ENCODE assay signal across 8 cellular contexts in genomic region chr22:24602847-24603769, GRCh38. TPM values are rescaled to one million over a fixed set of nuclear protein-coding genes. Genes with fewer than 3 reads are reported as not detected.
DNase-seq lines count a peak whose midpoint lies in the region; ATAC-seq, FAIRE-seq and TF ChIP-seq lines count a peak whose summit lies in the region.
"Not testable (repeated sequence)": the region's sequence is repeated elsewhere in the genome, so short reads cannot be mapped to it uniquely, and the experiment has no call there.

TSS of gene GGT1 (plus strand) at chr22:24603193. CDS start at chr22:24611082, 7,889 bp downstream.

- H3K36me3 ChIP-seq in CD4-positive, alpha-beta memory T cell (ENCODE audit: insufficient read depth, low read length); PC-9 (ENCODE audit: low read depth); keratinocyte (ENCODE audit: control insufficient read depth in 2 of 2, extremely low read depth in 1 of 2, insufficient read depth in 2 of 2, low read length in 2 of 2); thyroid gland: not testable (repeated sequence)

- peak; percentile 1 for ATAC-seq in activated CD8-positive, alpha-beta T cell treated with anti-CD3 and anti-CD28 coated beads for 36 hours

- WGBS in thyroid gland, 2 donors = 37 to 58% methylated on average over 12 to 14 of the region's 22 CpGs

- not testable (repeated sequence) for H3F3A ChIP-seq in PC-9 (ENCODE audit: insufficient read depth, low read depth)

- not testable (repeated sequence) for H3K9me2 ChIP-seq in PC-9 (ENCODE audit: insufficient read depth)

- H3K79me2 ChIP-seq in PC-9 (ENCODE audit: low read depth); keratinocyte (ENCODE audit: control insufficient read depth, insufficient read depth, low read length): not testable (repeated sequence)

- H3K36me3 Mint-ChIP-seq in CD4-positive, alpha-beta memory T cell; activated CD8-positive, alpha-beta T cell treated with anti-CD3 and anti-CD28 coated beads for 36 hours (ENCODE audit: low read depth); nephron (ENCODE audit: low read depth): not testable (repeated sequence)

- H3K27ac Mint-ChIP-seq in CD4-positive, alpha-beta memory T cell = peak within 1 kb of the TSS; percentile 50 to 92 (median 80)
- H3K27ac Mint-ChIP-seq in activated CD8-positive, alpha-beta T cell treated with anti-CD3 and anti-CD28 coated beads for 36 hours = peak within 1 kb of the TSS; percentile 76
- H3K27ac Mint-ChIP-seq in nephron = peak within 1 kb of the TSS; percentile 87 to 93 (median 88)

- H2AFZ ChIP-seq in PC-9; keratinocyte (ENCODE audit: control insufficient read depth, low read length): not testable (repeated sequence)

- TF ChIP-seq POLR2A in thyroid gland (IDR thresholded peaks at IDR 0.05) = not testable (repeated sequence)

- CTCF ChIA-PET in CD4-positive, alpha-beta memory T cell (lab: Charles Lee; ENCODE audit: partially characterized antibody); PC-9 (lab: Charles Lee); activated CD8-positive, alpha-beta T cell treated with anti-CD3 and anti-CD28 coated beads for 36 hours (lab: Charles Lee): not testable (repeated sequence)

- not testable (repeated sequence) for H3K4me1 ChIP-seq in CD4-positive, alpha-beta memory T cell (ENCODE audit: insufficient read depth, low read length)
- H3K4me1 ChIP-seq in PC-9 (replicated peaks; ENCODE audit: insufficient read depth) = peaks cover 20% of the 10 kb centered on the region
- peaks cover 22% of the 10 kb centered on the region for H3K4me1 ChIP-seq in keratinocyte (ENCODE audit: control insufficient read depth, extremely low read depth, insufficient read depth, low read length)
- H3K4me1 ChIP-seq in thyroid gland = peaks cover 38 to 48% of the 10 kb centered on the region in 2 donors

- H3K27me3 ChIP-seq in CD4-positive, alpha-beta memory T cell (ENCODE audit: insufficient read depth, low read length); PC-9 (ENCODE audit: insufficient read depth, low read depth); keratinocyte (ENCODE audit: control insufficient read depth, extremely low read depth, insufficient read depth, low read length); thyroid gland: not testable (repeated sequence)

- H3K9me1 ChIP-seq in keratinocyte (ENCODE audit: control insufficient read depth, extremely low read depth, insufficient read depth, low read length) = not testable (repeated sequence)

- not testable (repeated sequence) for H3K27ac ChIP-seq in CD4-positive, alpha-beta memory T cell (ENCODE audit: low read depth, low read length); PC-9; keratinocyte (ENCODE audit: control insufficient read depth, insufficient read depth, low read length)
- peak within 1 kb of the TSS; percentile 82 to 91 (median 88) for H3K27ac ChIP-seq in thyroid gland

- BruUV-seq in PC-9 (replicated peaks; lab: Mats Ljungman, UMichigan) = not testable (repeated sequence)

- not testable (repeated sequence) for H3K9me3 ChIP-seq in CD4-positive, alpha-beta memory T cell (ENCODE audit: control insufficient read depth in 1 of 2, low read length in 2 of 2); PC-9 (ENCODE audit: insufficient read depth, low read depth); keratinocyte (ENCODE audit: control insufficient read depth, low read depth, low read length); thyroid gland

- H3K9me3 Mint-ChIP-seq in CD4-positive, alpha-beta memory T cell; activated CD8-positive, alpha-beta T cell treated with anti-CD3 and anti-CD28 coated beads for 36 hours; nephron: not testable (repeated sequence)

- DNase-seq in CD4-positive, alpha-beta memory T cell; HT-29 (ENCODE audit: low spot score); PC-9; activated CD8-positive, alpha-beta T cell treated with anti-CD3 and anti-CD28 coated beads for 36 hours; keratinocyte (ENCODE audit: low read depth, low spot score): not testable (repeated sequence)
- DNase-seq in cerebellar cortex (ENCODE audit: low spot score) (peak; percentile 67), thyroid gland (peak; percentile 67 to 78)

- dilution Hi-C loops in keratinocyte (cut with MboI; ENCODE audit: extremely low pct_ligation_motif_present, low sequenced_read_pairs) = not testable (repeated sequence)

- TF ChIP-seq CTCF in PC-9 (conservative IDR thresholded peaks at IDR 0.05); activated CD8-positive, alpha-beta T cell treated with anti-CD3 and anti-CD28 coated beads for 36 hours (IDR thresholded peaks at IDR 0.05); keratinocyte (optimal IDR thresholded peaks at IDR 0.05 in 1 of 3, IDR thresholded peaks at IDR 0.05 in 1 of 3, conservative IDR thresholded peaks at IDR 0.05 in 1 of 3; ENCODE audit: extremely low read depth in 1 of 3, insufficient read depth in 2 of 3, low read length in 3 of 3); nephron (IDR thresholded peaks at IDR 0.05; ENCODE audit: unreplicated experiment in 3 of 3); thyroid gland (IDR thresholded peaks at IDR 0.05): not testable (repeated sequence)

- H3K27me3 Mint-ChIP-seq in CD4-positive, alpha-beta memory T cell; activated CD8-positive, alpha-beta T cell treated with anti-CD3 and anti-CD28 coated beads for 36 hours; nephron (ENCODE audit: low read depth): not testable (repeated sequence)

- not testable (repeated sequence) for FAIRE-seq in keratinocyte (lab: Jason Lieb, UNC)

- POLR2A ChIA-PET in CD4-positive, alpha-beta memory T cell (lab: Charles Lee; ENCODE audit: partially characterized antibody); PC-9 (lab: Charles Lee; ENCODE audit: unreplicated experiment); activated CD8-positive, alpha-beta T cell treated with anti-CD3 and anti-CD28 coated beads for 36 hours (lab: Charles Lee): not testable (repeated sequence)

- H3K4me3 ChIP-seq in CD4-positive, alpha-beta memory T cell (ENCODE audit: low read length in 2 of 2); PC-9; thyroid gland (replicated peaks in 1 of 3): not testable (repeated sequence)
- H3K4me3 ChIP-seq in keratinocyte (ENCODE audit: control insufficient read depth in 2 of 3, extremely low read depth in 1 of 3, insufficient read depth in 2 of 3, low read depth in 1 of 3, low read length in 3 of 3) = peak within 1 kb of the TSS in 1 of 3 experiments; percentile 34

- H4K20me1 ChIP-seq in PC-9 (ENCODE audit: insufficient read depth); keratinocyte (ENCODE audit: control insufficient read depth, extremely low read depth, insufficient read depth, low read length): not testable (repeated sequence)

- peak within 1 kb of the TSS; percentile 66 for H3K4me2 ChIP-seq in PC-9
- H3K4me2 ChIP-seq in keratinocyte (ENCODE audit: control insufficient read depth, extremely low read depth, insufficient read depth, low read depth, low read length) = peak within 1 kb of the TSS; percentile 25

- intact Hi-C loops in CD4-positive, alpha-beta memory T cell (cut with micrococcal nuclease); PC-9 (cut with micrococcal nuclease; ENCODE audit: unreplicated experiment); activated CD8-positive, alpha-beta T cell treated with anti-CD3 and anti-CD28 coated beads for 36 hours (cut with micrococcal nuclease); thyroid gland (cut with DNase I): not testable (repeated sequence)

- peaks cover 11 to 46% (median 28%) of the 10 kb centered on the region in 4 donors for H3K4me1 Mint-ChIP-seq in CD4-positive, alpha-beta memory T cell
- H3K4me1 Mint-ChIP-seq in activated CD8-positive, alpha-beta T cell treated with anti-CD3 and anti-CD28 coated beads for 36 hours (ENCODE audit: low read depth) = peaks cover 24% of the 10 kb centered on the region
- peaks cover 22% of the 10 kb centered on the region for H3K4me1 Mint-ChIP-seq in nephron

- H3K4me3 Mint-ChIP-seq in CD4-positive, alpha-beta memory T cell = peak within 1 kb of the TSS in 6 of 8 donors; percentile 5 to 78 (median 64)
- peak within 1 kb of the TSS; percentile 31 for H3K4me3 Mint-ChIP-seq in activated CD8-positive, alpha-beta T cell treated with anti-CD3 and anti-CD28 coated beads for 36 hours
- H3K4me3 Mint-ChIP-seq in nephron = peak within 1 kb of the TSS; percentile 57 to 75 (median 73)

- not testable (repeated sequence) for H3K9ac ChIP-seq in keratinocyte (ENCODE audit: control insufficient read depth, extremely low read depth, insufficient read depth, low read length)

RNA-seq across cellular contexts. Expression of gene GGT1, which starts in this region (rescaled TPM):
- 10 to 100 TPM; 27.1 to 28.3 TPM for total RNA-seq in CD4-positive, alpha-beta memory T cell
- 10 to 100 TPM; 11.9 to 18.1 TPM for polyA plus RNA-seq in CD4-positive, alpha-beta memory T cell
- total RNA-seq in HT-29 (2014; rRNA removed; shearing (Covaris generic)) = 15.1 and 27.1 TPM in 2 replicates
- total RNA-seq in PC-9 (2021) (7.4 and 10.2 TPM in 2 replicates), thyroid gland (10 to 100 TPM; 15.5 to 20.7 (median 18.2) TPM)
- total RNA-seq in activated CD8-positive, alpha-beta T cell treated with anti-CD3 and anti-CD28 coated beads for 36 hours = 10 to 100 TPM; 15.6 to 17.8 TPM
- 5.8 to 20.1 TPM (median 6.2 TPM) in 3 replicates for polyA plus RNA-seq in keratinocyte
- 2.7 TPM for polyA plus RNA-seq in keratinocyte (2011; ENCODE audit: low read depth)
- polyA plus RNA-seq in keratinocyte (2011; cell fraction: cytosol; rRNA removed) = 4.3 and 9.2 TPM in 2 replicates
- polyA plus RNA-seq in keratinocyte (2011; cell fraction: nucleus; rRNA removed) = 27.4 and 36.0 TPM in 2 replicates
- polyA plus RNA-seq in keratinocyte (2012; ENCODE audit: low replicate concordance) = 4.9 and 8.6 TPM in 2 replicates
- 4.1 to 16.7 TPM (median 13.9 TPM) in 3 replicates for polyA minus RNA-seq in keratinocyte
- 22.8 TPM for polyA minus RNA-seq in keratinocyte (2011; cell fraction: cytosol; rRNA and poly(A)+ RNA removed)
- 26.6 and 28.9 TPM in 2 replicates for polyA minus RNA-seq in keratinocyte (2011; cell fraction: nucleus; rRNA and poly(A)+ RNA removed)
